ENCODE assay signal across 21 cellular contexts in genomic region chr3:102671005-102671404, GRCh38.
A peak's percentile ranks its signal among the peaks of the same experiment; 100 is the strongest.
DNase-seq lines count a peak whose midpoint lies in the region; ATAC-seq and TF ChIP-seq lines count a peak whose summit lies in the region.
"Had no signal": no experiment of that assay in that cellular context is flagged by ENCODE, and none has a peak within 500 bp of the region (broad histone marks: within the 10 kb centered on the region; RNA-seq: fewer than 3 reads in every experiment).

No MANE protein-coding gene starts in this region.

- no peaks in the 10 kb centered on the region for H3K36me3 Mint-ChIP-seq in type B pancreatic cell
- H3K36me3 Mint-ChIP-seq in CD8-positive, alpha-beta memory T cell: no peaks in the 10 kb centered on the region
- H3K36me3 Mint-ChIP-seq: CD14-positive monocyte had no signal

- no peaks in the 10 kb centered on the region for H3K9me3 Mint-ChIP-seq in type B pancreatic cell
- H3K9me3 Mint-ChIP-seq in CD8-positive, alpha-beta memory T cell: no peaks in the 10 kb centered on the region
- H3K9me3 Mint-ChIP-seq: CD14-positive monocyte, GM23338, HFFc6 had no signal

- no peaks in the 10 kb centered on the region for H3K27me3 ChIP-seq in CD8-positive, alpha-beta memory T cell (ENCODE audit: insufficient read depth, low read length, poor library complexity, severe bottlenecking)
- H3K27me3 ChIP-seq: BE2C had no signal

- no peaks in the 10 kb centered on the region for H3K27me3 Mint-ChIP-seq in type B pancreatic cell
- peaks cover 5 to 20% of the 10 kb centered on the region in 2 donors for H3K27me3 Mint-ChIP-seq in CD8-positive, alpha-beta memory T cell

- no peaks in the 10 kb centered on the region for H3K9me3 ChIP-seq in CD8-positive, alpha-beta memory T cell (ENCODE audit: low read length)
- H3K9me3 ChIP-seq: BE2C, HAP-1, SJSA1 had no signal

- POLR2A ChIA-PET in CD8-positive, alpha-beta memory T cell (lab: Charles Lee): no interaction called here

- peak overlapping the region; percentile 22 for H3K27ac Mint-ChIP-seq in type B pancreatic cell
- no peak overlapping the region for H3K27ac Mint-ChIP-seq in CD8-positive, alpha-beta memory T cell
- H3K27ac Mint-ChIP-seq: CD14-positive monocyte, HFFc6 had no signal

- no peak overlapping the region for H3K4me3 ChIP-seq in CD8-positive, alpha-beta memory T cell (ENCODE audit: low read length)
- H3K4me3 ChIP-seq: GM23338, HAP-1, SJSA1 had no signal

- peaks cover 8% of the 10 kb centered on the region for H3K4me1 Mint-ChIP-seq in type B pancreatic cell (ENCODE audit: unreplicated experiment)
- peaks cover 3 to 8% (median 4%) of the 10 kb centered on the region in 3 donors for H3K4me1 Mint-ChIP-seq in CD8-positive, alpha-beta memory T cell

- no peak for TF ChIP-seq CTCF in type B pancreatic cell (conservative IDR thresholded peaks at IDR 0.05)

- no peaks in the 10 kb centered on the region for H3K36me3 ChIP-seq in CD8-positive, alpha-beta memory T cell (ENCODE audit: insufficient read depth, low read length)
- H3K36me3 ChIP-seq: BE2C, HAP-1, SJSA1 had no signal

- ATAC-seq in left lobe of liver: peak; percentile 80
- ATAC-seq: GM23338 had no signal

- no peak overlapping the region for H3K4me3 Mint-ChIP-seq in type B pancreatic cell
- no peak overlapping the region for H3K4me3 Mint-ChIP-seq in CD8-positive, alpha-beta memory T cell
- H3K4me3 Mint-ChIP-seq: CD14-positive monocyte, GM23338, HFFc6 had no signal

- CTCF ChIA-PET in CD8-positive, alpha-beta memory T cell (lab: Charles Lee): no interaction called here

- DNase-seq in NCI-H1417 (lab: John Stamatoyannopoulos, UW): peak in 2 of 3 experiments; percentile 20 to 50
- no peak for DNase-seq in NCI-H1417 treated with DMSO at 0.1 percent for 48 hours (lab: John Stamatoyannopoulos, UW)
- peak; percentile 34 for DNase-seq in DMS53 treated with DMSO at 0.1 percent for 48 hours (lab: John Stamatoyannopoulos, UW; ENCODE audit: unreplicated experiment)
- DNase-seq in left lobe of liver (ENCODE audit: low spot score): peak; percentile 73
- DNase-seq in type B pancreatic cell (ENCODE audit: extremely low spot score, unreplicated experiment): no peak
- DNase-seq in CD8-positive, alpha-beta memory T cell: no peak
- DNase-seq in amygdala (lab: John Stamatoyannopoulos, UW): no peak
- DNase-seq: 8988T, ACHN, BE2C, HFFc6, NCI-H1092, NCI-H1694 treated with DMSO at 0.1 percent for 48 hours, NCI-H2081, NCI-H524, Right ventricle myocardium superior, RPMI8226 had no signal

- H3K4me1 ChIP-seq in CD8-positive, alpha-beta memory T cell (ENCODE audit: insufficient read depth, low read length): no peaks in the 10 kb centered on the region
- H3K4me1 ChIP-seq: SJSA1 had no signal

- H3K27ac ChIP-seq in CD8-positive, alpha-beta memory T cell (ENCODE audit: low read depth, low read length): no peak overlapping the region
- H3K27ac ChIP-seq: SJSA1 had no signal

Comparison
In these comparisons a context has a peak if more than half of its experiments do, and no peak if none do; other contexts are left out.
1. DNase-seq: peak in NCI-H1417 (2 of 3), DMS53 treated with DMSO at 0.1 percent for 48 hours (single experiment) and left lobe of liver (single experiment); none in NCI-H1417 treated with DMSO at 0.1 percent for 48 hours (single experiment), type B pancreatic cell (single experiment), CD8-positive, alpha-beta memory T cell (0 of 5) and amygdala (0 of 56).